ENCODE assay signal across 13 cellular contexts in genomic region chr15:74193305-74193718, GRCh38. TPM values are rescaled to one million over a fixed set of nuclear protein-coding genes. Genes with fewer than 3 reads are reported as not detected.
DNase-seq lines count a peak whose midpoint lies in the region; ATAC-seq, FAIRE-seq and TF ChIP-seq lines count a peak whose summit lies in the region.
"Had no signal": no experiment of that assay in that cellular context is flagged by ENCODE, and none has a peak within 500 bp of the region (broad histone marks: within the 10 kb centered on the region; RNA-seq: fewer than 3 reads in every experiment).

No MANE protein-coding gene starts in this region.

- no peaks in the 10 kb centered on the region for H3K4me1 Mint-ChIP-seq in activated CD4-positive, alpha-beta memory T cell treated with anti-CD3 and anti-CD28 coated beads, Interleukin-2, amount 10 ng/mL, durations not matched to agents 7 days and 5 days
- H3K4me1 Mint-ChIP-seq: endodermal cell had no signal

- no peaks in the 10 kb centered on the region for H3K36me3 ChIP-seq in BLaER1 treated with 17β-estradiol and CSF1 and Interleukin-3, amounts not matched to agents 10 nM and 100 nM
- no peaks in the 10 kb centered on the region for H3K36me3 ChIP-seq in keratinocyte (ENCODE audit: control insufficient read depth in 2 of 2, extremely low read depth in 1 of 2, insufficient read depth in 2 of 2, low read length in 2 of 2)

- peaks cover 4% of the 10 kb centered on the region for H3K27me3 Mint-ChIP-seq in activated CD4-positive, alpha-beta memory T cell treated with anti-CD3 and anti-CD28 coated beads, Interleukin-2, amount 10 ng/mL, durations not matched to agents 7 days and 5 days

- H3K4me3 ChIP-seq in BLaER1 treated with 17β-estradiol and CSF1 and Interleukin-3, amounts not matched to agents 10 nM and 100 nM, result no peak overlapping the region
- no peak overlapping the region for H3K4me3 ChIP-seq in keratinocyte (ENCODE audit: control insufficient read depth in 2 of 3, extremely low read depth in 1 of 3, insufficient read depth in 2 of 3, low read depth in 1 of 3, low read length in 3 of 3)
- H3K4me3 ChIP-seq: lung had no signal

- H3K4me2 ChIP-seq in BLaER1 treated with 17β-estradiol and CSF1 and Interleukin-3, amounts not matched to agents 10 nM and 100 nM, result peak overlapping the region in 7 of 11 experiments; percentile 12 to 83 (median 72); a peak in 12 of 22 replicates
- peak overlapping the region; percentile 27 for H3K4me2 ChIP-seq in keratinocyte (ENCODE audit: control insufficient read depth, extremely low read depth, insufficient read depth, low read depth, low read length)

- DNase-seq in LHCN-M2 (ENCODE audit: low read depth) (peak; percentile 89), amniotic epithelial cell (ENCODE audit: low read depth) (peak; percentile 97), keratinocyte (ENCODE audit: low read depth, low spot score) (peak; percentile 89), SKM-1 (lab: John Stamatoyannopoulos, UW; ENCODE audit: unreplicated experiment) (no peak)
- no peak for DNase-seq in activated effector memory CD4-positive, alpha-beta T cell treated with anti-CD3 and anti-CD28 coated beads, Interleukin-2, amount 50 U/mL, for 16 hours
- DNase-seq in activated CD4-positive, alpha-beta memory T cell treated with anti-CD3 and anti-CD28 coated beads, Interleukin-2, amount 10 ng/mL, durations not matched to agents 7 days and 5 days, result no peak
- DNase-seq: activated gamma-delta T cell treated with Interleukin-2 at 50 U/mL for 16 hours, Caco-2, endodermal cell had no signal

- peak overlapping the region in 1 of 11 experiments; percentile 31; a peak in 1 of 22 replicates for H3K27ac ChIP-seq in BLaER1 treated with 17β-estradiol and CSF1 and Interleukin-3, amounts not matched to agents 10 nM and 100 nM
- peak overlapping the region; percentile 3 for H3K27ac ChIP-seq in keratinocyte (ENCODE audit: control insufficient read depth, insufficient read depth, low read length)

- CTCF ChIA-PET in activated CD4-positive, alpha-beta memory T cell treated with anti-CD3 and anti-CD28 coated beads, Interleukin-2, amount 10 ng/mL, durations not matched to agents 7 days and 5 days (lab: Charles Lee), result no interaction called here

- H3K4me1 ChIP-seq in BLaER1 treated with 17β-estradiol and CSF1 and Interleukin-3, amounts not matched to agents 10 nM and 100 nM, result peaks cover 3 to 67% (median 42%) of the 10 kb centered on the region in 10 experiments; a peak in 19 of 20 replicates
- peaks cover 24% of the 10 kb centered on the region for H3K4me1 ChIP-seq in keratinocyte (ENCODE audit: control insufficient read depth, extremely low read depth, insufficient read depth, low read length)

- H3K9me3 ChIP-seq in BLaER1 treated with 17β-estradiol and CSF1 and Interleukin-3, amounts not matched to agents 10 nM and 100 nM (replicated peaks in 1 of 11), result no peaks in the 10 kb centered on the region
- H3K9me3 ChIP-seq in keratinocyte (ENCODE audit: control insufficient read depth, low read depth, low read length), result no peaks in the 10 kb centered on the region
- H3K9me3 ChIP-seq: Caco-2 had no signal

- H3K36me3 Mint-ChIP-seq in activated CD4-positive, alpha-beta memory T cell treated with anti-CD3 and anti-CD28 coated beads, Interleukin-2, amount 10 ng/mL, durations not matched to agents 7 days and 5 days (ENCODE audit: low read depth), result no peaks in the 10 kb centered on the region

- H3K27ac Mint-ChIP-seq in activated CD4-positive, alpha-beta memory T cell treated with anti-CD3 and anti-CD28 coated beads, Interleukin-2, amount 10 ng/mL, durations not matched to agents 7 days and 5 days, result no peak overlapping the region
- H3K27ac Mint-ChIP-seq: endodermal cell had no signal

- no peak for TF ChIP-seq CTCF in keratinocyte (optimal IDR thresholded peaks at IDR 0.05 in 1 of 3, IDR thresholded peaks at IDR 0.05 in 1 of 3, conservative IDR thresholded peaks at IDR 0.05 in 1 of 3; ENCODE audit: extremely low read depth in 1 of 3, insufficient read depth in 2 of 3, low read length in 3 of 3)

- ATAC-seq in HG03520 (IDR thresholded peaks at IDR 0.05; ENCODE audit: unreplicated experiment), result no peak
- ATAC-seq: sciatic nerve had no signal

- POLR2A ChIA-PET in activated CD4-positive, alpha-beta memory T cell treated with anti-CD3 and anti-CD28 coated beads, Interleukin-2, amount 10 ng/mL, durations not matched to agents 7 days and 5 days (lab: Charles Lee), result no interaction called here

- H3K9ac ChIP-seq in BLaER1 treated with 17β-estradiol and CSF1 and Interleukin-3, amounts not matched to agents 10 nM and 100 nM, result no peak overlapping the region
- H3K9ac ChIP-seq in keratinocyte (ENCODE audit: control insufficient read depth, extremely low read depth, insufficient read depth, low read length), result no peak overlapping the region

- peaks cover 0 to 21% (median 0%) of the 10 kb centered on the region in 11 experiments; a peak in 3 of 22 replicates for H4K20me1 ChIP-seq in BLaER1 treated with 17β-estradiol and CSF1 and Interleukin-3, amounts not matched to agents 10 nM and 100 nM
- no peaks in the 10 kb centered on the region for H4K20me1 ChIP-seq in keratinocyte (ENCODE audit: control insufficient read depth, extremely low read depth, insufficient read depth, low read length)

- no peak overlapping the region for H2AFZ ChIP-seq in keratinocyte (ENCODE audit: control insufficient read depth, low read length)

- peak; percentile 95 for FAIRE-seq in keratinocyte (lab: Jason Lieb, UNC)

- H3K9me1 ChIP-seq in keratinocyte (ENCODE audit: control insufficient read depth, extremely low read depth, insufficient read depth, low read length), result peaks cover 4% of the 10 kb centered on the region

- no peaks in the 10 kb centered on the region for H3K79me2 ChIP-seq in keratinocyte (ENCODE audit: control insufficient read depth, insufficient read depth, low read length)

- no peak overlapping the region for H3K4me3 Mint-ChIP-seq in activated CD4-positive, alpha-beta memory T cell treated with anti-CD3 and anti-CD28 coated beads, Interleukin-2, amount 10 ng/mL, durations not matched to agents 7 days and 5 days
- H3K4me3 Mint-ChIP-seq: endodermal cell had no signal

- no peaks in the 10 kb centered on the region for H3K9me3 Mint-ChIP-seq in activated CD4-positive, alpha-beta memory T cell treated with anti-CD3 and anti-CD28 coated beads, Interleukin-2, amount 10 ng/mL, durations not matched to agents 7 days and 5 days
- H3K9me3 Mint-ChIP-seq: endodermal cell had no signal

- dilution Hi-C loops in keratinocyte (cut with MboI; ENCODE audit: extremely low pct_ligation_motif_present, low sequenced_read_pairs), result no loop called here

- no peaks in the 10 kb centered on the region for H3K27me3 ChIP-seq in BLaER1 treated with 17β-estradiol and CSF1 and Interleukin-3, amounts not matched to agents 10 nM and 100 nM
- H3K27me3 ChIP-seq in keratinocyte (ENCODE audit: control insufficient read depth, extremely low read depth, insufficient read depth, low read length), result peaks cover 5% of the 10 kb centered on the region

RNA-seq across cellular contexts. Expression of gene STRA6, which starts 9.3 kb away (rescaled TPM):
- total RNA-seq in LHCN-M2 (2014; rRNA removed), result 0.06 TPM in 1 of 2 replicates, not detected in the other
- polyA plus RNA-seq in LHCN-M2 (2012), result 0.02 TPM
- polyA plus RNA-seq in keratinocyte, result 0.09 TPM in 1 of 3 replicates, not detected in the others
- polyA plus RNA-seq in keratinocyte (2011; ENCODE audit: low read depth), result not detected
- not detected in 2 replicates for polyA plus RNA-seq in keratinocyte (2011; cell fraction: cytosol; rRNA removed)
- polyA plus RNA-seq in keratinocyte (2011; cell fraction: nucleus; rRNA removed), result 0.08 TPM in 1 of 2 replicates, not detected in the other
- polyA plus RNA-seq in keratinocyte (2012; ENCODE audit: low replicate concordance), result not detected in 2 replicates
- not detected in 3 replicates for polyA minus RNA-seq in keratinocyte
- not detected for polyA minus RNA-seq in keratinocyte (2011; cell fraction: cytosol; rRNA and poly(A)+ RNA removed)
- 0.21 TPM in 1 of 2 replicates, not detected in the other for polyA minus RNA-seq in keratinocyte (2011; cell fraction: nucleus; rRNA and poly(A)+ RNA removed)
- total RNA-seq in activated CD4-positive, alpha-beta memory T cell treated with anti-CD3 and anti-CD28 coated beads, Interleukin-2, amount 10 ng/mL, durations not matched to agents 7 days and 5 days, result not detected

RNA-seq across cellular contexts. Expression of gene ISLR, which starts 19.8 kb away (rescaled TPM):
- total RNA-seq in LHCN-M2 (2014; rRNA removed), result 0.13 and 0.34 TPM in 2 replicates
- 0.18 TPM for polyA plus RNA-seq in LHCN-M2 (2012)
- polyA plus RNA-seq in keratinocyte, result not detected in 3 replicates
- polyA plus RNA-seq in keratinocyte (2011; ENCODE audit: low read depth), result not detected
- not detected in 2 replicates for polyA plus RNA-seq in keratinocyte (2011; cell fraction: cytosol; rRNA removed)
- not detected in 2 replicates for polyA plus RNA-seq in keratinocyte (2011; cell fraction: nucleus; rRNA removed)
- not detected in 2 replicates for polyA plus RNA-seq in keratinocyte (2012; ENCODE audit: low replicate concordance)
- polyA minus RNA-seq in keratinocyte, result not detected in 3 replicates
- not detected for polyA minus RNA-seq in keratinocyte (2011; cell fraction: cytosol; rRNA and poly(A)+ RNA removed)
- not detected in 2 replicates for polyA minus RNA-seq in keratinocyte (2011; cell fraction: nucleus; rRNA and poly(A)+ RNA removed)
- not detected for total RNA-seq in activated CD4-positive, alpha-beta memory T cell treated with anti-CD3 and anti-CD28 coated beads, Interleukin-2, amount 10 ng/mL, durations not matched to agents 7 days and 5 days
- total RNA-seq: Caco-2 had no signal

RNA-seq across cellular contexts. Expression of gene CCDC33, which starts 42.8 kb away (rescaled TPM):
- total RNA-seq in LHCN-M2 (2014; rRNA removed), result not detected in 2 replicates
- polyA plus RNA-seq in LHCN-M2 (2012), result not detected
- polyA plus RNA-seq in keratinocyte, result not detected in 3 replicates
- not detected for polyA plus RNA-seq in keratinocyte (2011; ENCODE audit: low read depth)
- polyA plus RNA-seq in keratinocyte (2011; cell fraction: cytosol; rRNA removed), result not detected in 2 replicates
- not detected in 2 replicates for polyA plus RNA-seq in keratinocyte (2011; cell fraction: nucleus; rRNA removed)
- polyA plus RNA-seq in keratinocyte (2012; ENCODE audit: low replicate concordance), result not detected in 2 replicates
- polyA minus RNA-seq in keratinocyte, result not detected in 3 replicates
- polyA minus RNA-seq in keratinocyte (2011; cell fraction: cytosol; rRNA and poly(A)+ RNA removed), result not detected
- not detected in 2 replicates for polyA minus RNA-seq in keratinocyte (2011; cell fraction: nucleus; rRNA and poly(A)+ RNA removed)
- not detected for total RNA-seq in activated CD4-positive, alpha-beta memory T cell treated with anti-CD3 and anti-CD28 coated beads, Interleukin-2, amount 10 ng/mL, durations not matched to agents 7 days and 5 days
- total RNA-seq: Caco-2, sciatic nerve had no signal

Comparison
In these comparisons a context has a peak if more than half of its experiments do, and no peak if none do; other contexts are left out.
1. DNase-seq: peak in LHCN-M2 (single experiment), amniotic epithelial cell (single experiment) and keratinocyte (single experiment); none in activated effector memory CD4-positive, alpha-beta T cell treated with anti-CD3 and anti-CD28 coated beads, Interleukin-2, amount 50 U/mL, for 16 hours (single experiment), SKM-1 (single experiment) and activated CD4-positive, alpha-beta memory T cell treated with anti-CD3 and anti-CD28 coated beads, Interleukin-2, amount 10 ng/mL, durations not matched to agents 7 days and 5 days (single experiment).